ENCODE assay signal across 1 cellular context in genomic region chr17:73304438-73304837, GRCh38.
TF ChIP-seq lines count a peak whose summit lies in the region.

No MANE protein-coding gene starts in this region.

TF ChIP-seq in A549, 52 proteins besides CTCF, POLR2A, EP300 and RAD21 (continued from another document):
- TF ChIP-seq PBX3 (IDR thresholded peaks at IDR 0.05) (no peak), ESRRA (IDR thresholded peaks at IDR 0.05; ENCODE audit: borderline replicate concordance, low read length) (no peak), FOSL2 (IDR thresholded peaks at IDR 0.05) (no peak), FOSL2 (CRISPR knock-in tag; IDR thresholded peaks at IDR 0.05) (no peak), RARB (CRISPR knock-in tag; IDR thresholded peaks at IDR 0.05) (no peak), HOXB13 (CRISPR knock-in tag; IDR thresholded peaks at IDR 0.05; ENCODE audit: low read depth) (no peak)
